8 cellular contexts compared by ENCODE assay signal in genomic region chr6:80105972-80106417, GRCh38. TPM values are rescaled to one million over a fixed set of nuclear protein-coding genes. Genes with fewer than 3 reads are reported as not detected.
DNase-seq lines count a peak whose midpoint lies in the region; ATAC-seq, FAIRE-seq and TF ChIP-seq lines count a peak whose summit lies in the region.

No MANE protein-coding gene starts in this region.

- H3K36me3 ChIP-seq in ascending aorta (no peaks in the 10 kb centered on the region), mesodermal cell (ENCODE audit: control insufficient read depth, insufficient read depth, low read length) (no peaks in the 10 kb centered on the region)

- H3K27ac ChIP-seq in ascending aorta = peak overlapping the region; percentile 38 to 58
- H3K27ac ChIP-seq in mesodermal cell (ENCODE audit: low read depth, low read length, severe bottlenecking) = peak overlapping the region; percentile 6

- WGBS in mesodermal cell (ENCODE audit: insufficient coverage in 2 of 2), 2 experiments = 0% methylated on average over 4 of the region's 6 CpGs

- no peaks in the 10 kb centered on the region for H3K27me3 ChIP-seq in ascending aorta

- H3K4me1 ChIP-seq in ascending aorta (peaks cover 0 to 6% of the 10 kb centered on the region in 2 donors), mesodermal cell (ENCODE audit: control insufficient read depth, insufficient read depth, low read length, poor library complexity, severe bottlenecking) (peaks cover 2% of the 10 kb centered on the region)

- intact Hi-C loops in ascending aorta (cut with DNase I) = loop anchor here (1.0 to 10.0 kb wide), 5 partner anchors 37 to 571 kb away; partner anchors contain the start of genes ELOVL4, LCA5 and TTK

- H3K9me3 ChIP-seq in ascending aorta (no peaks in the 10 kb centered on the region), mesodermal cell (ENCODE audit: control insufficient read depth, low read length) (no peaks in the 10 kb centered on the region)

- no peak for FAIRE-seq in urothelium cell line (lab: Jason Lieb, UNC)

- ATAC-seq in GM18870 (IDR thresholded peaks at IDR 0.05; ENCODE audit: unreplicated experiment) (peak; percentile 22), HG03060 (IDR thresholded peaks at IDR 0.05; ENCODE audit: low read depth, unreplicated experiment) (peak; percentile 14)

- no peak for TF ChIP-seq CTCF in ascending aorta (IDR thresholded peaks at IDR 0.05)

- DNase-seq in ascending aorta (ENCODE audit: low spot score in 2 of 2) = no peak
- no peak for DNase-seq in anterior cingulate cortex (lab: John Stamatoyannopoulos, UW)
- no peak for DNase-seq in NCI-H69 (lab: John Stamatoyannopoulos, UW)
- DNase-seq in urothelium cell line (ENCODE audit: low spot score) = no peak
- DNase-seq in cerebellum (ENCODE audit: low spot score) = no peak

- H3K4me3 ChIP-seq in ascending aorta = peak overlapping the region; percentile 86 to 96
- H3K4me3 ChIP-seq in mesodermal cell (ENCODE audit: extremely low read depth, insufficient read depth, low read length, poor library complexity, severe bottlenecking) = peak overlapping the region; percentile 77

RNA-seq across cellular contexts. Expression of gene BCKDHB, which starts 0.5 kb away (rescaled TPM):
- total RNA-seq in ascending aorta (14.3 TPM), cerebellum (21.1 TPM)
- 12.8 TPM for polyA plus RNA-seq in mesodermal cell (2013, experiment 1 of 2)
- 17.3 TPM for polyA plus RNA-seq in mesodermal cell (2013, experiment 2 of 2)
